Comparison of ENCODE assay signal across 14 cellular contexts in genomic region chr2:219644801-219645480, GRCh38. TPM values are rescaled to one million over a fixed set of nuclear protein-coding genes. Genes with fewer than 3 reads are reported as not detected.
A peak's percentile ranks its signal among the peaks of the same experiment; 100 is the strongest.
DNase-seq lines count a peak whose midpoint lies in the region; ATAC-seq lines count a peak whose summit lies in the region.
"Had no signal": no experiment of that assay in that cellular context is flagged by ENCODE, and none has a peak within 500 bp of the region (broad histone marks: within the 10 kb centered on the region; RNA-seq: fewer than 3 reads in every experiment).

No MANE protein-coding gene starts in this region.

- no peaks in the 10 kb centered on the region for H3K9me2 ChIP-seq in Karpas-422 (replicated peaks; ENCODE audit: insufficient read depth, low read length)

- H3K4me1 ChIP-seq in SJSA1 (replicated peaks) = peaks cover 33% of the 10 kb centered on the region
- H3K4me1 ChIP-seq in Karpas-422 (ENCODE audit: low read length) = peaks cover 12% of the 10 kb centered on the region

- no peaks in the 10 kb centered on the region for H3K79me2 ChIP-seq in Karpas-422 (ENCODE audit: low read length)

- no peak overlapping the region for H3K4me2 ChIP-seq in Karpas-422 (ENCODE audit: low read depth, low read length, poor library complexity, severe bottlenecking)

- no peak overlapping the region for H2AFZ ChIP-seq in Karpas-422 (ENCODE audit: low read length)

- H3K36me3 ChIP-seq in MG63 (no peaks in the 10 kb centered on the region), SJSA1 (no peaks in the 10 kb centered on the region), Karpas-422 (ENCODE audit: insufficient read depth, low read length) (no peaks in the 10 kb centered on the region)
- H3K36me3 ChIP-seq: neutrophil, tibial artery had no signal

- H3K27me3 ChIP-seq in MG63 (no peaks in the 10 kb centered on the region), SJSA1 (replicated peaks) (no peaks in the 10 kb centered on the region), Karpas-422 (ENCODE audit: low read length) (no peaks in the 10 kb centered on the region)
- H3K27me3 ChIP-seq: tibial artery had no signal

- peak; percentile 59 to 67 for ATAC-seq in left cardiac atrium
- ATAC-seq: CD8-positive, alpha-beta T cell had no signal

- H4K20me1 ChIP-seq in Karpas-422 (ENCODE audit: insufficient read depth, low read depth, low read length) = 0 out of 2 replicates have a peak, but pooled peaks cover 3% of the 10 kb centered on the region

- DNase-seq in MG63 (peak; percentile 21), SJSA1 (ENCODE audit: low read depth in 1 of 2, low spot score in 2 of 2) (no peak), left cardiac atrium (peak; percentile 70), posterior vena cava (ENCODE audit: low spot score) (peak; percentile 81), Karpas-422 (no peak), NCI-H2081 (lab: John Stamatoyannopoulos, UW) (no peak), midbrain (lab: John Stamatoyannopoulos, UW) (no peak)
- DNase-seq in stimulated activated CD8-positive, alpha-beta memory T cell treated with anti-CD3 and anti-CD28 coated beads, Interleukin-4, amount 100 ng/mL, for 48 hours = no peak
- DNase-seq: activated gamma-delta T cell treated with Interleukin-2 at 50 U/mL for 16 hours; CD8-positive, alpha-beta T cell; effector memory CD4-positive, alpha-beta T cell; Kasumi-1 had no signal

- H3K9ac ChIP-seq in Karpas-422 (ENCODE audit: low read length) = no peak overlapping the region

- intact Hi-C loops in left cardiac atrium (cut with DNase I) = loop anchor here in 1 of 2 donors (10.0 kb wide), 1 partner anchor 230 kb away; the partner anchor contains the start of gene DES
- intact Hi-C loops in posterior vena cava (cut with DNase I) = loop anchor here in 1 of 2 donors (10.0 kb wide), 1 partner anchor 100 kb away; the partner anchor contains the start of genes CHPF and TMEM198

- H3K4me3 ChIP-seq in MG63 (no peak overlapping the region), SJSA1 (no peak overlapping the region), Karpas-422 (ENCODE audit: low read length) (no peak overlapping the region)
- H3K4me3 ChIP-seq: tibial artery had no signal

- peak overlapping the region; percentile 0; the same call in 1 of the 2 replicates for H3K27ac ChIP-seq in SJSA1
- no peak overlapping the region for H3K27ac ChIP-seq in Karpas-422 (ENCODE audit: low read length)
- H3K27ac ChIP-seq: neutrophil had no signal

- H3K9me3 ChIP-seq in MG63 = no peaks in the 10 kb centered on the region
- H3K9me3 ChIP-seq in SJSA1 (replicated peaks) = no peaks in the 10 kb centered on the region
- no peaks in the 10 kb centered on the region for H3K9me3 ChIP-seq in Karpas-422 (ENCODE audit: low read length)
- H3K9me3 ChIP-seq: neutrophil, tibial artery had no signal

RNA-seq across cellular contexts. Expression of gene SLC4A3, which starts 17.5 kb away (rescaled TPM):
- total RNA-seq in MG63 (2014; rRNA removed; shearing (Covaris generic); ENCODE audit: low replicate concordance) = 3.0 and 4.9 TPM in 2 replicates
- total RNA-seq in SJSA1 (2014; rRNA removed; shearing (Covaris generic)) = 4.0 and 4.1 TPM in 2 replicates
- 100 to 1,000 TPM; 261 to 360 TPM for total RNA-seq in left cardiac atrium
- 10 to 100 TPM in 1 of 2 donors, 1 to 10 TPM in 1; 6.2 to 10.1 TPM for total RNA-seq in posterior vena cava
- not detected in 2 replicates for total RNA-seq in Karpas-422 (2014; rRNA removed; shearing (Covaris generic); ENCODE audit: low replicate concordance)
- total RNA-seq: CD8-positive, alpha-beta T cell had no signal

RNA-seq across cellular contexts. Expression of gene STK11IP, which starts 47.3 kb away (rescaled TPM):
- 8.2 and 15.8 TPM in 2 replicates for total RNA-seq in MG63 (2014; rRNA removed; shearing (Covaris generic); ENCODE audit: low replicate concordance)
- total RNA-seq in SJSA1 (2014; rRNA removed; shearing (Covaris generic)) = 11.7 and 29.2 TPM in 2 replicates
- total RNA-seq in left cardiac atrium (10 to 100 TPM; 12.4 to 14.1 TPM), posterior vena cava (10 to 100 TPM; 18.6 to 22.4 TPM)
- 19.8 and 24.0 TPM in 2 replicates for total RNA-seq in Karpas-422 (2014; rRNA removed; shearing (Covaris generic); ENCODE audit: low replicate concordance)

Comparison
In these comparisons a context has a peak if more than half of its experiments do, and no peak if none do; other contexts are left out.
1. DNase-seq: peak in MG63 (single experiment), left cardiac atrium (single experiment) and posterior vena cava (single experiment); none in SJSA1 (0 of 2), Karpas-422 (single experiment), stimulated activated CD8-positive, alpha-beta memory T cell treated with anti-CD3 and anti-CD28 coated beads, Interleukin-4, amount 100 ng/mL, for 48 hours (single experiment), NCI-H2081 (0 of 2) and midbrain (single experiment).
2. RNA of gene SLC4A3, which starts 17.5 kb away (total RNA-seq): 261 to 360 TPM in left cardiac atrium; 6.2 to 10.1 TPM in posterior vena cava, 4.0 to 4.1 TPM in SJSA1, 3.0 to 4.9 TPM in MG63 and not detected in Karpas-422; every median in the first group is over 10 times any median in the second.